In the genomic region with DNA sequence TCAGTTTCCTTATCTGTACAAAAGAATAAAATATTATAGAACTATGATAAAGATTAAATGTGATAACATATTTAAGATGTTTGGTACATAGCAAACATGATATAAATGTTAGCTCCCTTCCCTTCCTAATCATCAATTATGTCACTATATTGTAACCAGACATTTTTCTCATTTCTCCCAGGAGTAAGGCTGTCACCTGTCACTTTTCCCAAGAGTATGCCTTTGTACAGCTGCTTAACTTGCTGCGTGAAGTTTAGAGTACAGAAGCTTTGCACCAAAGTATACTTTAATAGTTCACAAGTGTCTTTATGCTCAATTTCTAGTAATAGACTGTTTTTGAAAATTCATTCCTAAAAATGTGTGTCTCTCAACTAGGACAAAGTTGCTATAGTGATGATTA, we compare ENCODE assay signal across 31 cellular contexts.
A peak's percentile ranks its signal among the peaks of the same experiment; 100 is the strongest.
DNase-seq lines count a peak whose midpoint lies in the region; ATAC-seq, FAIRE-seq and TF ChIP-seq lines count a peak whose summit lies in the region.
"Had no signal": no experiment of that assay in that cellular context is flagged by ENCODE, and none has a peak within 500 bp of the region (broad histone marks: within the 10 kb centered on the region; RNA-seq: fewer than 3 reads in every experiment).

No MANE protein-coding gene starts in this region.

- peak overlapping the region in 3 of 4 donors; percentile 24 to 47 (median 31) for H3K27ac ChIP-seq in body of pancreas
- peak overlapping the region in 1 of 4 donors; percentile 24 for H3K27ac ChIP-seq in pancreas
- no peak overlapping the region for H3K27ac ChIP-seq in heart left ventricle
- H3K27ac ChIP-seq: 22Rv1; A549; BLaER1; BLaER1 treated with 17β-estradiol and CSF1 and Interleukin-3, amounts not matched to agents 10 nM and 100 nM; C4-2B had no signal

- H3K4me3 ChIP-seq in body of pancreas (no peak overlapping the region), pancreas (no peak overlapping the region), heart left ventricle (no peak overlapping the region)
- H3K4me3 ChIP-seq: A549; BLaER1; BLaER1 treated with 17β-estradiol and CSF1 and Interleukin-3, amounts not matched to agents 10 nM and 100 nM had no signal

- H3K9me3 ChIP-seq in body of pancreas (no peaks in the 10 kb centered on the region), pancreas (no peaks in the 10 kb centered on the region), heart left ventricle (peaks cover 0 to 32% (median 10%) of the 10 kb centered on the region in 12 donors)
- H3K9me3 ChIP-seq: A549, BE2C, Caco-2 had no signal

- no peak for TF ChIP-seq POLR2A in body of pancreas (IDR thresholded peaks at IDR 0.05)
- no peak for TF ChIP-seq POLR2A in heart left ventricle (IDR thresholded peaks at IDR 0.05)

- WGBS in body of pancreas, 2 donors = 20 to 30% methylated on average over 1 of the region's 1 CpG
- 15 to 23% methylated on average over 1 of the region's 1 CpG for WGBS in pancreas, 2 donors
- WGBS in heart left ventricle, 4 donors = 89 to 93% (median 91%) methylated on average over 1 of the region's 1 CpG

- peak; percentile 86 for ATAC-seq in body of pancreas
- ATAC-seq in pancreas = peak; percentile 74 to 91 (median 83)
- no peak for ATAC-seq in HG03457 (IDR thresholded peaks at IDR 0.05; ENCODE audit: unreplicated experiment)
- no peak for ATAC-seq in heart left ventricle
- ATAC-seq: A549; CD8-positive, alpha-beta T cell had no signal

- H3K4me1 ChIP-seq in body of pancreas (peaks cover 18% of the 10 kb centered on the region), pancreas (no peaks in the 10 kb centered on the region), heart left ventricle (no peaks in the 10 kb centered on the region)
- H3K4me1 ChIP-seq: A549; BE2C; BLaER1; BLaER1 treated with 17β-estradiol and CSF1 and Interleukin-3, amounts not matched to agents 10 nM and 100 nM; Caco-2 had no signal

- TF ChIP-seq CTCF in body of pancreas (IDR thresholded peaks at IDR 0.05) (no peak), pancreas (IDR thresholded peaks at IDR 0.05) (no peak), heart left ventricle (IDR thresholded peaks at IDR 0.05) (no peak)

- FAIRE-seq in pancreas (lab: Jason Lieb, UNC) = no peak
- FAIRE-seq: A204.1, A549, D721Med had no signal

- H3K36me3 ChIP-seq in body of pancreas (replicated peaks in 1 of 2; ENCODE audit: insufficient read depth in 1 of 2, low read depth in 2 of 2) (no peaks in the 10 kb centered on the region), pancreas (no peaks in the 10 kb centered on the region), heart left ventricle (no peaks in the 10 kb centered on the region)
- H3K36me3 ChIP-seq: BE2C; BLaER1; BLaER1 treated with 17β-estradiol and CSF1 and Interleukin-3, amounts not matched to agents 10 nM and 100 nM had no signal

- DNase-seq in body of pancreas = peak in 2 of 4 donors; percentile 20 to 23
- DNase-seq in pancreas = peak in 1 of 6 donors; percentile 21
- DNase-seq in heart left ventricle = no peak
- DNase-seq: 8988T; ACHN; AML-193; BE2C; C1 segment of cervical spinal cord; Caco-2; Calu3; CD4-positive, alpha-beta memory T cell; CD4-positive, alpha-beta T cell; CD4-positive, CD25-positive, alpha-beta regulatory T cell; CD8-positive, alpha-beta memory T cell; CD8-positive, alpha-beta T cell; COR-L47; DMS 273 treated with DMSO at 0.1 percent for 48 hours; DMS153; DMS53; DMS79; DMS79 treated with DMSO at 0.1 percent for 48 hours; DND-41; EL had no signal

- intact Hi-C loops in body of pancreas (cut with DNase I) = no loop called here
- intact Hi-C loops in pancreas (cut with DNase I) = no loop called here
- intact Hi-C loops in heart left ventricle (cut with DNase I) = no loop called here

- H3K27me3 ChIP-seq in body of pancreas (no peaks in the 10 kb centered on the region), pancreas (no peaks in the 10 kb centered on the region), heart left ventricle (no peaks in the 10 kb centered on the region)
- H3K27me3 ChIP-seq: BE2C; BLaER1; BLaER1 treated with 17β-estradiol and CSF1 and Interleukin-3, amounts not matched to agents 10 nM and 100 nM had no signal

Comparison
In these comparisons a context has a peak if more than half of its experiments do, and no peak if none do; other contexts are left out.
1. ATAC-seq: peak in body of pancreas (single experiment) and pancreas (4 of 4); none in HG03457 (single experiment) and heart left ventricle (0 of 4).
2. H3K27ac ChIP-seq: peak in body of pancreas (3 of 4); none in heart left ventricle (0 of 12).